Comparison of ENCODE assay signal across 8 cellular contexts in genomic region chr10:101780818-101781654, GRCh38. TPM values are rescaled to one million over a fixed set of nuclear protein-coding genes. Genes with fewer than 3 reads are reported as not detected.
DNase-seq lines count a peak whose midpoint lies in the region; ATAC-seq and TF ChIP-seq lines count a peak whose summit lies in the region.

No MANE protein-coding gene starts in this region.

- peaks cover 0 to 10% (median 6%) of the 10 kb centered on the region in 4 donors for H3K36me3 ChIP-seq in right lobe of liver

- no peaks in the 10 kb centered on the region for H3K27me3 ChIP-seq in right lobe of liver

- peaks cover 0 to 26% (median 9%) of the 10 kb centered on the region in 4 donors for H3K4me1 ChIP-seq in right lobe of liver

- whole genome bisulfite sequencing in right lobe of liver (ENCODE audit: insufficient coverage, low coverage, low lambda C conversion rate, missing lambda C conversion rate), result 15% methylated on average over 5 of the region's 14 CpGs

- H3K4me3 ChIP-seq in AG09309 (ENCODE audit: control insufficient read depth, low read depth, low read length) (no peak overlapping the region), right lobe of liver (no peak overlapping the region)

- DNase-seq in AG09309 (ENCODE audit: low read depth), result no peak
- DNase-seq in NCI-H2171 (lab: John Stamatoyannopoulos, UW), result peak; percentile 52
- DNase-seq in activated CD4-positive, alpha-beta T cell treated with anti-CD3 and anti-CD28 coated beads for 24 hours (ENCODE audit: low read depth in 2 of 2), result peak; percentile 50 to 69
- DNase-seq in cerebellum (ENCODE audit: low spot score), result peak; percentile 62
- DNase-seq in right lobe of liver, result peak in 2 of 3 donors; percentile 55 to 65
- DNase-seq in stimulated activated CD8-positive, alpha-beta memory T cell treated with anti-CD3 and anti-CD28 coated beads, Interleukin-12 subunit alpha, Interleukin-12 subunit beta, amount 100 ng/mL, for 1 hour (ENCODE audit: low read depth), result peak; percentile 50

- TF ChIP-seq CTCF in AG09309 (IDR thresholded peaks at IDR 0.05; ENCODE audit: control insufficient read depth, insufficient read depth, low read depth, low read length, missing control alignments), result peak; percentile 96
- TF ChIP-seq CTCF in right lobe of liver (IDR thresholded peaks at IDR 0.05), result peak; percentile 83 to 96 (median 92)

- no peak for TF ChIP-seq POLR2A in right lobe of liver (IDR thresholded peaks at IDR 0.05)

- no peak overlapping the region for H3K27ac ChIP-seq in right lobe of liver

- H3K9me3 ChIP-seq in right lobe of liver, result no peaks in the 10 kb centered on the region

- ATAC-seq in GM18867 (IDR thresholded peaks at IDR 0.05; ENCODE audit: unreplicated experiment) (peak; percentile 40), right lobe of liver (peak; percentile 63 to 70 (median 67)), GM18870 (IDR thresholded peaks at IDR 0.05; ENCODE audit: unreplicated experiment) (no peak)

- intact Hi-C loops in right lobe of liver (cut with DNase I), result no loop called here

RNA-seq across cellular contexts. Expression of gene NPM3, which starts 2.2 kb away (rescaled TPM):
- total RNA-seq in cerebellum (13.0 TPM), right lobe of liver (10 to 100 TPM in 3 of 6 experiments, 1 to 10 TPM in 3; 4.7 to 31.8 (median 8.6) TPM)

RNA-seq across cellular contexts. Expression of gene FGF8, which starts 5.1 kb away (rescaled TPM):
- total RNA-seq in cerebellum (1.2 TPM), right lobe of liver (not detected)

RNA-seq across cellular contexts. Expression of gene OGA, which starts 37.2 kb away (rescaled TPM):
- total RNA-seq in cerebellum, result 295 TPM
- total RNA-seq in right lobe of liver, result 10 to 100 TPM; 34.7 to 52.2 (median 36.7) TPM
